1 cellular context compared by ENCODE assay signal in the genomic region with DNA sequence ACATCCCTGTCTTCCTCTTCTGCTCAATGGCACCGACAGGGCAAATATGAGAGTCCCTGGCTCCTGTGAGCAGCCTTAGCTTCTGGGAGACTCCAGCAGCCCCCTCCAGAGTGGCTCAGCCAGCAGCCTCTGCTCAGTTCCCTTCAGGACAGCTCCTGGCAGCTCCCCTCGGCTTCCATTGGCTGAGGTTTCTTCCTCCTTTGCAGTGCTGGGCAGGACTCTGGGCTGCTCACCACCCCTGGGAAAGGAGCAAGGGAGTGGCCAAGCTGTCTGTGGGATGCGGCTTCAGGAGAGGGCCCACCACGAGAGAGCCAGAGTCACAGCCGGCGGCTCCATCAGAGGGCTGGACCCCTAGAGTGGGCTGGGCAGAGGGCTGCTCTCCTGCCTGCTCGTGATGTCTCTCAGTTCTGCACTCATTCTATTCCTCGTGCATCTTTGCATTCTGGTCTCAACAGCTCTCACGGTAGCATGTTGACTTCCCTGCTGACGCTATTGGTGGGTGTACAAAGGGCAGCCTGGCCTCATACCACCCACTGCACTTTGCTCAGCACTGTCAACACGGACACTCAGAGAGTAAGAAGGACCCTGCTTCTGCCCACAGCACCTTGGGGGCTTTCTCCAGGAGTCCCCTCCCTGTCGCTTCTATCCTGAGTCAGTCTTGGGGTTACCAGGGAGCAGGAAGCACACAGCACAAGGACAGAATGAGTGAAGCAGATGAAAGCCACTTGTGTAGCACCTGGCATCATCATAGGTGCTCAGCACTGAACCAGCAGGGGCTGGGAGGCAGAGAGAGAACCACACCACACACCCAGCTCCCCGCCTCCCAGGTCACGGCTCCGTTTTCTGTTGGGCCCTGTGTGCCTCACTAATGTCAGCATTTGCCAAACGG.
TF ChIP-seq lines count a peak whose summit lies in the region.

No MANE protein-coding gene starts in this region.

TF ChIP-seq in HepG2, 621 proteins besides CTCF, POLR2A, EP300 and RAD21 (continued from another document and continues in another):
- TF ChIP-seq, protein P1, sequence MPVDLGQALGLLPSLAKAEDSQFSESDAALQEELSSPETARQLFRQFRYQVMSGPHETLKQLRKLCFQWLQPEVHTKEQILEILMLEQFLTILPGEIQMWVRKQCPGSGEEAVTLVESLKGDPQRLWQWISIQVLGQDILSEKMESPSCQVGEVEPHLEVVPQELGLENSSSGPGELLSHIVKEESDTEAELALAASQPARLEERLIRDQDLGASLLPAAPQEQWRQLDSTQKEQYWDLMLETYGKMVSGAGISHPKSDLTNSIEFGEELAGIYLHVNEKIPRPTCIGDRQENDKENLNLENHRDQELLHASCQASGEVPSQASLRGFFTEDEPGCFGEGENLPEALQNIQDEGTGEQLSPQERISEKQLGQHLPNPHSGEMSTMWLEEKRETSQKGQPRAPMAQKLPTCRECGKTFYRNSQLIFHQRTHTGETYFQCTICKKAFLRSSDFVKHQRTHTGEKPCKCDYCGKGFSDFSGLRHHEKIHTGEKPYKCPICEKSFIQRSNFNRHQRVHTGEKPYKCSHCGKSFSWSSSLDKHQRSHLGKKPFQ (CRISPR knock-in tag; IDR thresholded peaks at IDR 0.05; ENCODE audit: insufficient replicate concordance): no peak
- TF ChIP-seq, protein P2, sequence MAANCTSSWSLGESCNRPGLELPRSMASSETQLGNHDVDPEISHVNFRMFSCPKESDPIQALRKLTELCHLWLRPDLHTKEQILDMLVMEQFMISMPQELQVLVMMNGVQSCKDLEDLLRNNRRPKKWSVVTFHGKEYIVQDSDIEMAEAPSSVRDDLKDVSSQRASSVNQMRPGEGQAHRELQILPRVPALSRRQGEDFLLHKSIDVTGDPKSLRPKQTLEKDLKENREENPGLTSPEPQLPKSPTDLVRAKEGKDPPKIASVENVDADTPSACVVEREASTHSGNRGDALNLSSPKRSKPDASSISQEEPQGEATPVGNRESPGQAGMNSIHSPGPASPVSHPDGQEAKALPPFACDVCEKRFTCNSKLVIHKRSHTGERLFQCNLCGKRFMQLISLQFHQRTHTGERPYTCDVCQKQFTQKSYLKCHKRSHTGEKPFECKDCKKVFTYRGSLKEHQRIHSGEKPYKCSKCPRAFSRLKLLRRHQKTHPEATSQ (CRISPR knock-in tag; IDR thresholded peaks at IDR 0.05; ENCODE audit: borderline replicate concordance): no peak
- TF ChIP-seq NFYC (CRISPR knock-in tag; IDR thresholded peaks at IDR 0.05) (no peak), YEATS2 (CRISPR knock-in tag; IDR thresholded peaks at IDR 0.05; ENCODE audit: borderline replicate concordance) (no peak), ZNF777 (CRISPR knock-in tag; IDR thresholded peaks at IDR 0.05) (no peak), ZNF709 (CRISPR knock-in tag; IDR thresholded peaks at IDR 0.05) (0 out of 2 replicates have a peak, but pooled peaks have one; percentile 46), SMC3 (IDR thresholded peaks at IDR 0.05; ENCODE audit: low read length) (no peak), ZFYVE20 (CRISPR knock-in tag; IDR thresholded peaks at IDR 0.05; ENCODE audit: borderline replicate concordance, low read depth) (no peak), DNMT1 (CRISPR knock-in tag; IDR thresholded peaks at IDR 0.05) (no peak), CC2D1A (CRISPR knock-in tag; IDR thresholded peaks at IDR 0.05) (no peak), FOSL2 (CRISPR knock-in tag; IDR thresholded peaks at IDR 0.05) (0 out of 2 replicates have a peak, but pooled peaks have one; percentile 18), ZNF274 (CRISPR knock-in tag; IDR thresholded peaks at IDR 0.05) (no peak), XBP1 (CRISPR knock-in tag; IDR thresholded peaks at IDR 0.05) (no peak), ZNF10 (CRISPR knock-in tag; IDR thresholded peaks at IDR 0.05; ENCODE audit: borderline replicate concordance, low read depth) (no peak), MAZ (IDR thresholded peaks at IDR 0.05; ENCODE audit: borderline replicate concordance, low read depth, low read length) (no peak), MAZ (CRISPR knock-in tag; IDR thresholded peaks at IDR 0.05; ENCODE audit: low read depth) (no peak), KLF9 (CRISPR knock-in tag; IDR thresholded peaks at IDR 0.05; ENCODE audit: low read depth) (no peak), KLF15 (CRISPR knock-in tag; IDR thresholded peaks at IDR 0.05; ENCODE audit: borderline replicate concordance) (no peak), SOX13 (IDR thresholded peaks at IDR 0.05) (no peak), SOX13 (CRISPR knock-in tag; conservative IDR thresholded peaks at IDR 0.05 in 1 of 2, IDR thresholded peaks at IDR 0.05 in 1 of 2) (no peak)
- TF ChIP-seq, protein P3, sequence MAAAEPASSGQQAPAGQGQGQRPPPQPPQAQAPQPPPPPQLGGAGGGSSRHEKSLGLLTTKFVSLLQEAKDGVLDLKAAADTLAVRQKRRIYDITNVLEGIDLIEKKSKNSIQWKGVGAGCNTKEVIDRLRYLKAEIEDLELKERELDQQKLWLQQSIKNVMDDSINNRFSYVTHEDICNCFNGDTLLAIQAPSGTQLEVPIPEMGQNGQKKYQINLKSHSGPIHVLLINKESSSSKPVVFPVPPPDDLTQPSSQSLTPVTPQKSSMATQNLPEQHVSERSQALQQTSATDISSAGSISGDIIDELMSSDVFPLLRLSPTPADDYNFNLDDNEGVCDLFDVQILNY (CRISPR knock-in tag; conservative IDR thresholded peaks at IDR 0.05): no peak
- TF ChIP-seq, protein P4, sequence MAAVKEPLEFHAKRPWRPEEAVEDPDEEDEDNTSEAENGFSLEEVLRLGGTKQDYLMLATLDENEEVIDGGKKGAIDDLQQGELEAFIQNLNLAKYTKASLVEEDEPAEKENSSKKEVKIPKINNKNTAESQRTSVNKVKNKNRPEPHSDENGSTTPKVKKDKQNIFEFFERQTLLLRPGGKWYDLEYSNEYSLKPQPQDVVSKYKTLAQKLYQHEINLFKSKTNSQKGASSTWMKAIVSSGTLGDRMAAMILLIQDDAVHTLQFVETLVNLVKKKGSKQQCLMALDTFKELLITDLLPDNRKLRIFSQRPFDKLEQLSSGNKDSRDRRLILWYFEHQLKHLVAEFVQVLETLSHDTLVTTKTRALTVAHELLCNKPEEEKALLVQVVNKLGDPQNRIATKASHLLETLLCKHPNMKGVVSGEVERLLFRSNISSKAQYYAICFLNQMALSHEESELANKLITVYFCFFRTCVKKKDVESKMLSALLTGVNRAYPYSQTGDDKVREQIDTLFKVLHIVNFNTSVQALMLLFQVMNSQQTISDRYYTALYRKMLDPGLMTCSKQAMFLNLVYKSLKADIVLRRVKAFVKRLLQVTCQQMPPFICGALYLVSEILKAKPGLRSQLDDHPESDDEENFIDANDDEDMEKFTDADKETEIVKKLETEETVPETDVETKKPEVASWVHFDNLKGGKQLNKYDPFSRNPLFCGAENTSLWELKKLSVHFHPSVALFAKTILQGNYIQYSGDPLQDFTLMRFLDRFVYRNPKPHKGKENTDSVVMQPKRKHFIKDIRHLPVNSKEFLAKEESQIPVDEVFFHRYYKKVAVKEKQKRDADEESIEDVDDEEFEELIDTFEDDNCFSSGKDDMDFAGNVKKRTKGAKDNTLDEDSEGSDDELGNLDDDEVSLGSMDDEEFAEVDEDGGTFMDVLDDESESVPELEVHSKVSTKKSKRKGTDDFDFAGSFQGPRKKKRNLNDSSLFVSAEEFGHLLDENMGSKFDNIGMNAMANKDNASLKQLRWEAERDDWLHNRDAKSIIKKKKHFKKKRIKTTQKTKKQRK (IDR thresholded peaks at IDR 0.05; ENCODE audit: low read length): no peak
- TF ChIP-seq, protein P5, sequence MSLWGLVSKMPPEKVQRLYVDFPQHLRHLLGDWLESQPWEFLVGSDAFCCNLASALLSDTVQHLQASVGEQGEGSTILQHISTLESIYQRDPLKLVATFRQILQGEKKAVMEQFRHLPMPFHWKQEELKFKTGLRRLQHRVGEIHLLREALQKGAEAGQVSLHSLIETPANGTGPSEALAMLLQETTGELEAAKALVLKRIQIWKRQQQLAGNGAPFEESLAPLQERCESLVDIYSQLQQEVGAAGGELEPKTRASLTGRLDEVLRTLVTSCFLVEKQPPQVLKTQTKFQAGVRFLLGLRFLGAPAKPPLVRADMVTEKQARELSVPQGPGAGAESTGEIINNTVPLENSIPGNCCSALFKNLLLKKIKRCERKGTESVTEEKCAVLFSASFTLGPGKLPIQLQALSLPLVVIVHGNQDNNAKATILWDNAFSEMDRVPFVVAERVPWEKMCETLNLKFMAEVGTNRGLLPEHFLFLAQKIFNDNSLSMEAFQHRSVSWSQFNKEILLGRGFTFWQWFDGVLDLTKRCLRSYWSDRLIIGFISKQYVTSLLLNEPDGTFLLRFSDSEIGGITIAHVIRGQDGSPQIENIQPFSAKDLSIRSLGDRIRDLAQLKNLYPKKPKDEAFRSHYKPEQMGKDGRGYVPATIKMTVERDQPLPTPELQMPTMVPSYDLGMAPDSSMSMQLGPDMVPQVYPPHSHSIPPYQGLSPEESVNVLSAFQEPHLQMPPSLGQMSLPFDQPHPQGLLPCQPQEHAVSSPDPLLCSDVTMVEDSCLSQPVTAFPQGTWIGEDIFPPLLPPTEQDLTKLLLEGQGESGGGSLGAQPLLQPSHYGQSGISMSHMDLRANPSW (CRISPR knock-in tag; IDR thresholded peaks at IDR 0.05; ENCODE audit: borderline replicate concordance): no peak
- TF ChIP-seq, protein P6, sequence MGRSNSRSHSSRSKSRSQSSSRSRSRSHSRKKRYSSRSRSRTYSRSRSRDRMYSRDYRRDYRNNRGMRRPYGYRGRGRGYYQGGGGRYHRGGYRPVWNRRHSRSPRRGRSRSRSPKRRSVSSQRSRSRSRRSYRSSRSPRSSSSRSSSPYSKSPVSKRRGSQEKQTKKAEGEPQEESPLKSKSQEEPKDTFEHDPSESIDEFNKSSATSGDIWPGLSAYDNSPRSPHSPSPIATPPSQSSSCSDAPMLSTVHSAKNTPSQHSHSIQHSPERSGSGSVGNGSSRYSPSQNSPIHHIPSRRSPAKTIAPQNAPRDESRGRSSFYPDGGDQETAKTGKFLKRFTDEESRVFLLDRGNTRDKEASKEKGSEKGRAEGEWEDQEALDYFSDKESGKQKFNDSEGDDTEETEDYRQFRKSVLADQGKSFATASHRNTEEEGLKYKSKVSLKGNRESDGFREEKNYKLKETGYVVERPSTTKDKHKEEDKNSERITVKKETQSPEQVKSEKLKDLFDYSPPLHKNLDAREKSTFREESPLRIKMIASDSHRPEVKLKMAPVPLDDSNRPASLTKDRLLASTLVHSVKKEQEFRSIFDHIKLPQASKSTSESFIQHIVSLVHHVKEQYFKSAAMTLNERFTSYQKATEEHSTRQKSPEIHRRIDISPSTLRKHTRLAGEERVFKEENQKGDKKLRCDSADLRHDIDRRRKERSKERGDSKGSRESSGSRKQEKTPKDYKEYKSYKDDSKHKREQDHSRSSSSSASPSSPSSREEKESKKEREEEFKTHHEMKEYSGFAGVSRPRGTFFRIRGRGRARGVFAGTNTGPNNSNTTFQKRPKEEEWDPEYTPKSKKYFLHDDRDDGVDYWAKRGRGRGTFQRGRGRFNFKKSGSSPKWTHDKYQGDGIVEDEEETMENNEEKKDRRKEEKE (IDR thresholded peaks at IDR 0.05): no peak
- TF ChIP-seq, protein P7, sequence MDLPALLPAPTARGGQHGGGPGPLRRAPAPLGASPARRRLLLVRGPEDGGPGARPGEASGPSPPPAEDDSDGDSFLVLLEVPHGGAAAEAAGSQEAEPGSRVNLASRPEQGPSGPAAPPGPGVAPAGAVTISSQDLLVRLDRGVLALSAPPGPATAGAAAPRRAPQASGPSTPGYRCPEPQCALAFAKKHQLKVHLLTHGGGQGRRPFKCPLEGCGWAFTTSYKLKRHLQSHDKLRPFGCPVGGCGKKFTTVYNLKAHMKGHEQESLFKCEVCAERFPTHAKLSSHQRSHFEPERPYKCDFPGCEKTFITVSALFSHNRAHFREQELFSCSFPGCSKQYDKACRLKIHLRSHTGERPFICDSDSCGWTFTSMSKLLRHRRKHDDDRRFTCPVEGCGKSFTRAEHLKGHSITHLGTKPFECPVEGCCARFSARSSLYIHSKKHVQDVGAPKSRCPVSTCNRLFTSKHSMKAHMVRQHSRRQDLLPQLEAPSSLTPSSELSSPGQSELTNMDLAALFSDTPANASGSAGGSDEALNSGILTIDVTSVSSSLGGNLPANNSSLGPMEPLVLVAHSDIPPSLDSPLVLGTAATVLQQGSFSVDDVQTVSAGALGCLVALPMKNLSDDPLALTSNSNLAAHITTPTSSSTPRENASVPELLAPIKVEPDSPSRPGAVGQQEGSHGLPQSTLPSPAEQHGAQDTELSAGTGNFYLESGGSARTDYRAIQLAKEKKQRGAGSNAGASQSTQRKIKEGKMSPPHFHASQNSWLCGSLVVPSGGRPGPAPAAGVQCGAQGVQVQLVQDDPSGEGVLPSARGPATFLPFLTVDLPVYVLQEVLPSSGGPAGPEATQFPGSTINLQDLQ (CRISPR knock-in tag; IDR thresholded peaks at IDR 0.05): no peak
- TF ChIP-seq, protein P8, sequence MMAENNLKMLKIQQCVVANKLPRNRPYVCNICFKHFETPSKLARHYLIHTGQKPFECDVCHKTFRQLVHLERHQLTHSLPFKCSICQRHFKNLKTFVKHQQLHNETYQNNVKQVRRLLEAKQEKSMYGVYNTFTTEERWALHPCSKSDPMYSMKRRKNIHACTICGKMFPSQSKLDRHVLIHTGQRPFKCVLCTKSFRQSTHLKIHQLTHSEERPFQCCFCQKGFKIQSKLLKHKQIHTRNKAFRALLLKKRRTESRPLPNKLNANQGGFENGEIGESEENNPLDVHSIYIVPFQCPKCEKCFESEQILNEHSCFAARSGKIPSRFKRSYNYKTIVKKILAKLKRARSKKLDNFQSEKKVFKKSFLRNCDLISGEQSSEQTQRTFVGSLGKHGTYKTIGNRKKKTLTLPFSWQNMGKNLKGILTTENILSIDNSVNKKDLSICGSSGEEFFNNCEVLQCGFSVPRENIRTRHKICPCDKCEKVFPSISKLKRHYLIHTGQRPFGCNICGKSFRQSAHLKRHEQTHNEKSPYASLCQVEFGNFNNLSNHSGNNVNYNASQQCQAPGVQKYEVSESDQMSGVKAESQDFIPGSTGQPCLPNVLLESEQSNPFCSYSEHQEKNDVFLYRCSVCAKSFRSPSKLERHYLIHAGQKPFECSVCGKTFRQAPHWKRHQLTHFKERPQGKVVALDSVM (CRISPR knock-in tag; IDR thresholded peaks at IDR 0.05): no peak
- TF ChIP-seq, protein P9, sequence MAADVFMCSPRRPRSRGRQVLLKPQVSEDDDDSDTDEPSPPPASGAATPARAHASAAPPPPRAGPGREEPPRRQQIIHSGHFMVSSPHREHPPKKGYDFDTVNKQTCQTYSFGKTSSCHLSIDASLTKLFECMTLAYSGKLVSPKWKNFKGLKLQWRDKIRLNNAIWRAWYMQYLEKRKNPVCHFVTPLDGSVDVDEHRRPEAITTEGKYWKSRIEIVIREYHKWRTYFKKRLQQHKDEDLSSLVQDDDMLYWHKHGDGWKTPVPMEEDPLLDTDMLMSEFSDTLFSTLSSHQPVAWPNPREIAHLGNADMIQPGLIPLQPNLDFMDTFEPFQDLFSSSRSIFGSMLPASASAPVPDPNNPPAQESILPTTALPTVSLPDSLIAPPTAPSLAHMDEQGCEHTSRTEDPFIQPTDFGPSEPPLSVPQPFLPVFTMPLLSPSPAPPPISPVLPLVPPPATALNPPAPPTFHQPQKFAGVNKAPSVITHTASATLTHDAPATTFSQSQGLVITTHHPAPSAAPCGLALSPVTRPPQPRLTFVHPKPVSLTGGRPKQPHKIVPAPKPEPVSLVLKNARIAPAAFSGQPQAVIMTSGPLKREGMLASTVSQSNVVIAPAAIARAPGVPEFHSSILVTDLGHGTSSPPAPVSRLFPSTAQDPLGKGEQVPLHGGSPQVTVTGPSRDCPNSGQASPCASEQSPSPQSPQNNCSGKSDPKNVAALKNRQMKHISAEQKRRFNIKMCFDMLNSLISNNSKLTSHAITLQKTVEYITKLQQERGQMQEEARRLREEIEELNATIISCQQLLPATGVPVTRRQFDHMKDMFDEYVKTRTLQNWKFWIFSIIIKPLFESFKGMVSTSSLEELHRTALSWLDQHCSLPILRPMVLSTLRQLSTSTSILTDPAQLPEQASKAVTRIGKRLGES (CRISPR knock-in tag; IDR thresholded peaks at IDR 0.05; ENCODE audit: borderline replicate concordance): no peak
